ENCODE assay signal across 9 cellular contexts in the genomic region with DNA sequence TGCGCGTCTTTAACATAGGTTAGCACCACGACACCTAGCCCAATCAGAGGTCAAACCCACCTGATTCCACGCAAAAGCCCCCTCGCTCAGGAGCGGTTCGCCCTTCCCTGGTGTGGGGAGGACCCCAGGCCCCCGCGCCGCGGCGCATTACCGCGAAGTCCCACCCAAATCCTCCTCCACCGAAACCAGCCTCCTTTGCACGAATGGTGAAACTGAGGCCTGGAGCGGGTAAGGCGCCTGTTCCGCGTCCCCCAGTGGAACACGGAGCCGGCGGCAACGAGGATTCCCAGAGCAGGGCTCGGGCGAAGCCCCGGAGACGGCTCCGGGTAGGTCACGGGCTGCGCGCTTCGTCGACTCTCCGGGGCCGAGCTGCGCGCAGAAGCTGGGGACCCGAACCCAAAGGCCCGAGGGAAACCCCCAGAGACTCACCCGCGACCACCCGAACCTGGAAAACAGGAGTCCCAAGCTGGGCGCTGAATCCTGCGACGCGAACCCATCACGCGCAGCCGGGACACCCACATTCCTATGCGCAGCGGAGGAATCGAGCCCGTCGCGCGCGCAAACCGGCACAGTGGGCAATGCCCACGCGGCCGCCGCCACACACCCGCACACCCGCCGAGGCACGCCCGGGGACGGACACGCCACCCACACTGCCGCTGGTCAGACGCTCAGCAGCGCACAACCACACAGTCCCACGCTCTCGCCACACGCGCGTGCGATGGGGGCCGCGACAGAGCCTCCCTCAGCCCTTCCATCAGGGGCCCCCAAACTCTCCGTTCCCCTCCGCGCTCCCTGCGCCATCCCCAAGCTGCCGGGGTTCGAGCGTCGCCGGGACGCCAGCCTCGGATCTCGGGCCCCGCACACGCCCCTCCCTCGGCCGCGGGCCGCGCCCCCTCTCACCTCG. TPM values are rescaled to one million over a fixed set of nuclear protein-coding genes. Genes with fewer than 3 reads are reported as not detected.
A peak's percentile ranks its signal among the peaks of the same experiment; 100 is the strongest.
DNase-seq lines count a peak whose midpoint lies in the region; ATAC-seq, FAIRE-seq and TF ChIP-seq lines count a peak whose summit lies in the region.
"Had no signal": no experiment of that assay in that cellular context is flagged by ENCODE, and none has a peak within 500 bp of the region (broad histone marks: within the 10 kb centered on the region; RNA-seq: fewer than 3 reads in every experiment).

No MANE protein-coding gene starts in this region.

- H3K27ac ChIP-seq in ascending aorta (no peak overlapping the region), kidney (ENCODE audit: low read depth in 2 of 2, low read length in 2 of 2) (peak overlapping the region; percentile 23 to 64), testis (no peak overlapping the region)

- H3K9ac ChIP-seq in kidney (ENCODE audit: low read length in 2 of 2), result peak overlapping the region; percentile 36

- TF ChIP-seq POLR2A in GM12891 (IDR thresholded peaks at IDR 0.05; ENCODE audit: low read depth, low read length) (no peak), testis (IDR thresholded peaks at IDR 0.05) (no peak)

- intact Hi-C loops in ascending aorta (cut with DNase I) (no loop called here), kidney (cut with DNase I) (no loop called here), testis (cut with DNase I; ENCODE audit: low total_unique reads) (no loop called here)

- H3K9me3 ChIP-seq in ascending aorta (no peaks in the 10 kb centered on the region), kidney (ENCODE audit: control insufficient read depth in 1 of 2, low read length in 2 of 2) (no peaks in the 10 kb centered on the region), testis (no peaks in the 10 kb centered on the region)

- no peak for FAIRE-seq in GM12891 (lab: Jason Lieb, UNC)
- FAIRE-seq in kidney (lab: Jason Lieb, UNC), result no peak

- peak overlapping the region; percentile 52 to 78 for H3K4me3 ChIP-seq in ascending aorta
- peak overlapping the region; percentile 65 to 69 for H3K4me3 ChIP-seq in kidney (ENCODE audit: low read length in 2 of 2)
- H3K4me3 ChIP-seq in testis, result peak overlapping the region; percentile 56 to 60

- H3K4me1 ChIP-seq in ascending aorta, result peaks cover 10 to 13% of the 10 kb centered on the region in 2 donors
- H3K4me1 ChIP-seq in kidney (ENCODE audit: control insufficient read depth in 1 of 2, insufficient read depth in 1 of 2, low read depth in 1 of 2, low read length in 2 of 2), result peaks cover 9 to 15% of the 10 kb centered on the region in 2 donors
- H3K4me1 ChIP-seq in testis, result peaks cover 7% of the 10 kb centered on the region

- no peak for TF ChIP-seq CTCF in ascending aorta (IDR thresholded peaks at IDR 0.05)
- TF ChIP-seq CTCF in kidney (IDR thresholded peaks at IDR 0.05; ENCODE audit: borderline replicate concordance, extremely low read depth, insufficient read depth), result no peak
- no peak for TF ChIP-seq CTCF in testis (IDR thresholded peaks at IDR 0.05)

- H3K27me3 ChIP-seq in ascending aorta (no peaks in the 10 kb centered on the region), testis (no peaks in the 10 kb centered on the region)

- 0 to 3% methylated on average over 7 to 85 of the region's 101 CpGs for WGBS in testis, 2 donors

- peak; percentile 30 for ATAC-seq in HG02973 (IDR thresholded peaks at IDR 0.05; ENCODE audit: unreplicated experiment)
- no peak for ATAC-seq in HG03196 (IDR thresholded peaks at IDR 0.05; ENCODE audit: unreplicated experiment)
- no peak for ATAC-seq in HG03108 (IDR thresholded peaks at IDR 0.05; ENCODE audit: unreplicated experiment)

- no peaks in the 10 kb centered on the region for H3K36me3 ChIP-seq in ascending aorta
- no peaks in the 10 kb centered on the region for H3K36me3 ChIP-seq in kidney (ENCODE audit: control insufficient read depth in 1 of 2, insufficient read depth in 2 of 2, low read length in 2 of 2)
- no peaks in the 10 kb centered on the region for H3K36me3 ChIP-seq in testis (ENCODE audit: low read depth, missing control alignments)

- DNase-seq in GM12891 (ENCODE audit: insufficient read length, low spot score) (peak; percentile 21), ascending aorta (ENCODE audit: low spot score in 2 of 2) (no peak), kidney (peak; percentile 80), testis (peak; percentile 33), NCI-H1694 (lab: John Stamatoyannopoulos, UW) (no peak)

TF ChIP-seq in GM12891, 5 proteins besides CTCF, POLR2A, EP300 and RAD21:
- no peak for TF ChIP-seq POU2F2 (IDR thresholded peaks at IDR 0.05; ENCODE audit: low read depth, low read length)
- TF ChIP-seq POLR2AphosphoS5 (IDR thresholded peaks at IDR 0.05; ENCODE audit: low read depth, low read length), result no peak
- TF ChIP-seq PAX5 (IDR thresholded peaks at IDR 0.05; ENCODE audit: insufficient read depth, low read length, severe bottlenecking), result no peak
- TF ChIP-seq TAF1 (IDR thresholded peaks at IDR 0.05; ENCODE audit: low read depth, low read length), result no peak

RNA-seq across cellular contexts. Expression of gene GLIS1, which starts 0.5 kb away (rescaled TPM):
- not detected for polyA plus RNA-seq in GM12891 (2012; ENCODE audit: low read depth, missing spikeins)
- total RNA-seq in ascending aorta (not detected), kidney (3.3 TPM), testis (1 to 10 TPM; 3.8 to 6.1 TPM)
- polyA plus RNA-seq in kidney (ENCODE audit: insufficient read depth, low read depth, low replicate concordance) (3.7 TPM), testis (ENCODE audit: insufficient read depth, low read depth, low replicate concordance) (2.9 TPM)
- total RNA-seq: T-helper 1 cell treated with Interleukin-12 subunit alpha and Interleukin-12 subunit beta and Interleukin-4 antibody, amounts not matched to agents 30 ng/mL and 1 ng/mL, for 36 hours had no signal

Comparison
In these comparisons a context has a peak if more than half of its experiments do, and no peak if none do; other contexts are left out.
1. DNase-seq: peak in GM12891 (single experiment), kidney (single experiment) and testis (single experiment); none in ascending aorta (0 of 2) and NCI-H1694 (single experiment).
2. H3K27ac ChIP-seq: peak in kidney (2 of 2); none in ascending aorta (0 of 2) and testis (0 of 2).
3. Peak in every context shown above with its lines, with median percentiles within 50 percentile points of each other: H3K4me3 ChIP-seq.